In genomic region chrX:26999634-27000033, GRCh38 we compare ENCODE assay signal across 7 cellular contexts.
"Had no signal": no experiment of that assay in that cellular context is flagged by ENCODE, and none has a peak within 500 bp of the region (broad histone marks: within the 10 kb centered on the region; RNA-seq: fewer than 3 reads in every experiment).

No MANE protein-coding gene starts in this region.

- H3K4me3 Mint-ChIP-seq: GM23338, H9 had no signal

- H3K27ac Mint-ChIP-seq: GM23338, H9 had no signal

- DNase-seq: H9, HCEC 1CT had no signal

- FAIRE-seq: H1, H54, HTR-8/SVneo, K562 had no signal

- ATAC-seq: GM23338, K562 had no signal

- H2AFZ ChIP-seq: GM23338 had no signal

- H3K4me1 Mint-ChIP-seq: GM23338, H9 had no signal

- H3K4me2 ChIP-seq: GM23338 had no signal

- H3K4me3 ChIP-seq: GM23338, K562 had no signal
